In the genomic region with DNA sequence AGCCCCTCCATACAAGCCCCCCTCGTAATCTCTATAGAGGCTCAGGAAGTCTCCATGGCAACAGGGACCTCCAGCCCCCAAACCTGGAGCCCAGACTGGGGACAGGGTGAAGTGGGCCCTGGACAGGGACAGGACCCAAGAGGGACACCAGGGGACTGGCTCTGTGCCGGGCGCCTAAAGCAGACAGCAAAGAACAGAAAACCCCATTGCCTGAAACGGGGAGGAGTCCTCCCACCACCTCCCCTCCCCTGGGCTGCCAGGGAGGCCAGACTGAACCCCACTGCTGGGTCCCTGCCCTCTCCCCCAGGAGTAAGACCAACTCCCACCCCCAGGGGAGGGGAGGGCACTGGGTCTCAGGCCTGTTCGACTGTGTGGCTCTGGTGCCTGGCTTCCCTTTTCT, we compare ENCODE assay signal across 16 cellular contexts. TPM values are rescaled to one million over a fixed set of nuclear protein-coding genes. Genes with fewer than 3 reads are reported as not detected.
DNase-seq lines count a peak whose midpoint lies in the region; ATAC-seq and TF ChIP-seq lines count a peak whose summit lies in the region.
"Had no signal": no experiment of that assay in that cellular context is flagged by ENCODE, and none has a peak within 500 bp of the region (broad histone marks: within the 10 kb centered on the region; RNA-seq: fewer than 3 reads in every experiment).

No MANE protein-coding gene starts in this region.

- no peak overlapping the region for H3K4me3 Mint-ChIP-seq in activated T-cell treated with anti-CD3 and anti-CD28 coated beads, Interleukin-2, amount 50 U/mL, for 24 hours
- no peak overlapping the region for H3K4me3 Mint-ChIP-seq in activated T-cell treated with anti-CD3 and anti-CD28 coated beads, Interleukin-2, amount 50 U/mL, for 4 hours
- H3K4me3 Mint-ChIP-seq in activated CD4-positive, alpha-beta memory T cell treated with anti-CD3 and anti-CD28 coated beads, Interleukin-2, amount 10 ng/mL, durations not matched to agents 7 days and 5 days = no peak overlapping the region
- H3K4me3 Mint-ChIP-seq in immature natural killer cell (no peak overlapping the region), HFFc6 (no peak overlapping the region), glutamatergic neuron (ENCODE audit: unreplicated experiment) (no peak overlapping the region)

- peak overlapping the region; percentile 94 for H3K27ac Mint-ChIP-seq in activated T-cell treated with anti-CD3 and anti-CD28 coated beads, Interleukin-2, amount 50 U/mL, for 24 hours
- peak overlapping the region; percentile 49 for H3K27ac Mint-ChIP-seq in activated CD4-positive, alpha-beta memory T cell treated with anti-CD3 and anti-CD28 coated beads, Interleukin-2, amount 10 ng/mL, durations not matched to agents 7 days and 5 days
- H3K27ac Mint-ChIP-seq in immature natural killer cell (peak overlapping the region; percentile 16 to 92 (median 89)), HFFc6 (no peak overlapping the region), glutamatergic neuron (ENCODE audit: unreplicated experiment) (no peak overlapping the region)

- no peaks in the 10 kb centered on the region for H3K9me3 Mint-ChIP-seq in activated T-cell treated with anti-CD3 and anti-CD28 coated beads, Interleukin-2, amount 50 U/mL, for 24 hours
- H3K9me3 Mint-ChIP-seq in activated T-cell treated with anti-CD3 and anti-CD28 coated beads, Interleukin-2, amount 50 U/mL, for 4 hours = no peaks in the 10 kb centered on the region
- no peaks in the 10 kb centered on the region for H3K9me3 Mint-ChIP-seq in activated CD4-positive, alpha-beta memory T cell treated with anti-CD3 and anti-CD28 coated beads, Interleukin-2, amount 10 ng/mL, durations not matched to agents 7 days and 5 days
- H3K9me3 Mint-ChIP-seq in immature natural killer cell (no peaks in the 10 kb centered on the region), HFFc6 (no peaks in the 10 kb centered on the region), glutamatergic neuron (ENCODE audit: unreplicated experiment) (no peaks in the 10 kb centered on the region)

- H3K4me1 Mint-ChIP-seq in activated T-cell treated with anti-CD3 and anti-CD28 coated beads, Interleukin-2, amount 50 U/mL, for 24 hours (ENCODE audit: low read depth) = peaks cover 74% of the 10 kb centered on the region
- peaks cover 74% of the 10 kb centered on the region for H3K4me1 Mint-ChIP-seq in activated T-cell treated with anti-CD3 and anti-CD28 coated beads, Interleukin-2, amount 50 U/mL, for 4 hours (ENCODE audit: low read depth)
- peaks cover 70% of the 10 kb centered on the region for H3K4me1 Mint-ChIP-seq in activated CD4-positive, alpha-beta memory T cell treated with anti-CD3 and anti-CD28 coated beads, Interleukin-2, amount 10 ng/mL, durations not matched to agents 7 days and 5 days
- H3K4me1 Mint-ChIP-seq in immature natural killer cell (peaks cover 54 to 68% of the 10 kb centered on the region in 2 donors), HFFc6 (ENCODE audit: low read depth) (no peaks in the 10 kb centered on the region), glutamatergic neuron (ENCODE audit: low read depth, unreplicated experiment) (no peaks in the 10 kb centered on the region)

- POLR2A ChIA-PET in activated CD4-positive, alpha-beta memory T cell treated with anti-CD3 and anti-CD28 coated beads, Interleukin-2, amount 10 ng/mL, durations not matched to agents 7 days and 5 days (lab: Charles Lee) = interaction anchor here (0.6 kb wide), 1 partner anchor 53 kb away, joined by 3 read pairs; a partner anchor contains a TSS

- peak overlapping the region; percentile 75 for H3K27ac ChIP-seq in substantia nigra (ENCODE audit: low read depth, low read length, poor library complexity, severe bottlenecking)
- H3K27ac ChIP-seq: SJCRH30 had no signal

- no peaks in the 10 kb centered on the region for H3K27me3 Mint-ChIP-seq in activated T-cell treated with anti-CD3 and anti-CD28 coated beads, Interleukin-2, amount 50 U/mL, for 24 hours
- no peaks in the 10 kb centered on the region for H3K27me3 Mint-ChIP-seq in activated T-cell treated with anti-CD3 and anti-CD28 coated beads, Interleukin-2, amount 50 U/mL, for 4 hours (ENCODE audit: low read depth)
- no peaks in the 10 kb centered on the region for H3K27me3 Mint-ChIP-seq in activated CD4-positive, alpha-beta memory T cell treated with anti-CD3 and anti-CD28 coated beads, Interleukin-2, amount 10 ng/mL, durations not matched to agents 7 days and 5 days
- H3K27me3 Mint-ChIP-seq in immature natural killer cell (ENCODE audit: low read depth in 3 of 3) (peaks cover 0 to 5% (median 2%) of the 10 kb centered on the region in 3 donors), HFFc6 (ENCODE audit: insufficient read depth) (no peaks in the 10 kb centered on the region; the same call in 1 of the 2 replicates), glutamatergic neuron (ENCODE audit: unreplicated experiment) (peaks cover 5% of the 10 kb centered on the region)

- TF ChIP-seq CTCF in HFFc6 (IDR thresholded peaks at IDR 0.05) (no peak), glutamatergic neuron (IDR thresholded peaks at IDR 0.05; ENCODE audit: partially characterized antibody, unreplicated experiment) (no peak)

- no peak for ATAC-seq in activated T-cell treated with anti-CD3 and anti-CD28 coated beads, Interleukin-2, amount 50 U/mL, for 4 hours
- ATAC-seq: PC-3 had no signal

- DNase-seq in activated T-cell treated with anti-CD3 and anti-CD28 coated beads, Interleukin-2, amount 50 U/mL, for 24 hours = no peak
- no peak for DNase-seq in activated T-cell treated with anti-CD3 and anti-CD28 coated beads, Interleukin-2, amount 50 U/mL, for 4 hours
- DNase-seq in activated CD4-positive, alpha-beta memory T cell treated with anti-CD3 and anti-CD28 coated beads, Interleukin-2, amount 10 ng/mL, durations not matched to agents 7 days and 5 days = no peak
- DNase-seq in immature natural killer cell (no peak), substantia nigra (lab: John Stamatoyannopoulos, UW) (no peak), HFFc6 (no peak), glutamatergic neuron (no peak), superior temporal gyrus (ENCODE audit: extremely low spot score) (no peak)
- DNase-seq: ACHN; activated CD4-positive, alpha-beta T cell treated with anti-CD3 and anti-CD28 coated beads for 1 hour; H7; NCI-H2081 treated with DMSO at 0.1 percent for 48 hours; NCI-H69; PC-3; SJCRH30; T1000 had no signal

- CTCF ChIA-PET in activated CD4-positive, alpha-beta memory T cell treated with anti-CD3 and anti-CD28 coated beads, Interleukin-2, amount 10 ng/mL, durations not matched to agents 7 days and 5 days (lab: Charles Lee) = no interaction called here

- no peaks in the 10 kb centered on the region for H3K36me3 Mint-ChIP-seq in activated T-cell treated with anti-CD3 and anti-CD28 coated beads, Interleukin-2, amount 50 U/mL, for 24 hours (ENCODE audit: low read depth)
- no peaks in the 10 kb centered on the region for H3K36me3 Mint-ChIP-seq in activated T-cell treated with anti-CD3 and anti-CD28 coated beads, Interleukin-2, amount 50 U/mL, for 4 hours (ENCODE audit: insufficient read depth)
- no peaks in the 10 kb centered on the region for H3K36me3 Mint-ChIP-seq in activated CD4-positive, alpha-beta memory T cell treated with anti-CD3 and anti-CD28 coated beads, Interleukin-2, amount 10 ng/mL, durations not matched to agents 7 days and 5 days (ENCODE audit: low read depth)
- no peaks in the 10 kb centered on the region for H3K36me3 Mint-ChIP-seq in immature natural killer cell
- no peaks in the 10 kb centered on the region for H3K36me3 Mint-ChIP-seq in HFFc6 (ENCODE audit: low read depth)
- H3K36me3 Mint-ChIP-seq in glutamatergic neuron (ENCODE audit: unreplicated experiment) = no peaks in the 10 kb centered on the region

RNA-seq across cellular contexts. Expression of a gene that starts 40.7 kb away (rescaled TPM):
- total RNA-seq in activated T-cell treated with anti-CD3 and anti-CD28 coated beads, Interleukin-2, amount 50 U/mL, for 4 hours = 1 to 10 TPM; 2.4 to 4.0 (median 2.9) TPM
- total RNA-seq in activated CD4-positive, alpha-beta memory T cell treated with anti-CD3 and anti-CD28 coated beads, Interleukin-2, amount 10 ng/mL, durations not matched to agents 7 days and 5 days = 1 to 10 TPM; 4.6 to 4.8 TPM
- polyA plus RNA-seq in immature natural killer cell = 10 to 100 TPM in 1 of 3 donors, 1 to 10 TPM in 2; 2.4 to 10.8 (median 5.8) TPM
- total RNA-seq in HFFc6 (2021; fragmentation: NEBNext Ultra II Directional; extraction: Animal tissue kit (Norgen Biotek cat#: 25700)) = 10 to 100 TPM; 13.0 to 29.6 (median 23.3) TPM
- total RNA-seq in glutamatergic neuron (ENCODE audit: unreplicated experiment) = 3.4 TPM

RNA-seq across cellular contexts. Expression of a gene that starts 52.7 kb away (rescaled TPM):
- 10 to 100 TPM; 76.7 to 81.0 (median 80.1) TPM for total RNA-seq in activated T-cell treated with anti-CD3 and anti-CD28 coated beads, Interleukin-2, amount 50 U/mL, for 4 hours
- total RNA-seq in activated CD4-positive, alpha-beta memory T cell treated with anti-CD3 and anti-CD28 coated beads, Interleukin-2, amount 10 ng/mL, durations not matched to agents 7 days and 5 days = 100 to 1,000 TPM; 112 to 115 TPM
- 10 to 100 TPM; 79.0 to 91.7 (median 88.9) TPM for polyA plus RNA-seq in immature natural killer cell
- total RNA-seq in HFFc6 (2021; fragmentation: NEBNext Ultra II Directional; extraction: Animal tissue kit (Norgen Biotek cat#: 25700)) = 10 to 100 TPM; 55.9 to 85.0 (median 76.5) TPM
- total RNA-seq in glutamatergic neuron (ENCODE audit: unreplicated experiment) = 124 TPM

RNA-seq across cellular contexts. Expression of a gene that starts 53.0 kb away (rescaled TPM):
- 10 to 100 TPM; 30.4 to 33.3 (median 32.4) TPM for total RNA-seq in activated T-cell treated with anti-CD3 and anti-CD28 coated beads, Interleukin-2, amount 50 U/mL, for 4 hours
- 10 to 100 TPM; 34.1 to 39.3 TPM for total RNA-seq in activated CD4-positive, alpha-beta memory T cell treated with anti-CD3 and anti-CD28 coated beads, Interleukin-2, amount 10 ng/mL, durations not matched to agents 7 days and 5 days
- 10 to 100 TPM; 22.5 to 31.8 (median 24.7) TPM for polyA plus RNA-seq in immature natural killer cell
- total RNA-seq in HFFc6 (2021; fragmentation: NEBNext Ultra II Directional; extraction: Animal tissue kit (Norgen Biotek cat#: 25700)) = 10 to 100 TPM; 38.8 to 51.9 (median 47.7) TPM
- 70.0 TPM for total RNA-seq in glutamatergic neuron (ENCODE audit: unreplicated experiment)

Comparison
In these comparisons a context has a peak if more than half of its experiments do, and no peak if none do; other contexts are left out.
1. H3K27ac Mint-ChIP-seq: peak in activated T-cell treated with anti-CD3 and anti-CD28 coated beads, Interleukin-2, amount 50 U/mL, for 24 hours (single experiment), activated CD4-positive, alpha-beta memory T cell treated with anti-CD3 and anti-CD28 coated beads, Interleukin-2, amount 10 ng/mL, durations not matched to agents 7 days and 5 days (single experiment) and immature natural killer cell (6 of 6); none in HFFc6 (single experiment) and glutamatergic neuron (single experiment).